ENCODE assay signal across 1 cellular context in the genomic region with DNA sequence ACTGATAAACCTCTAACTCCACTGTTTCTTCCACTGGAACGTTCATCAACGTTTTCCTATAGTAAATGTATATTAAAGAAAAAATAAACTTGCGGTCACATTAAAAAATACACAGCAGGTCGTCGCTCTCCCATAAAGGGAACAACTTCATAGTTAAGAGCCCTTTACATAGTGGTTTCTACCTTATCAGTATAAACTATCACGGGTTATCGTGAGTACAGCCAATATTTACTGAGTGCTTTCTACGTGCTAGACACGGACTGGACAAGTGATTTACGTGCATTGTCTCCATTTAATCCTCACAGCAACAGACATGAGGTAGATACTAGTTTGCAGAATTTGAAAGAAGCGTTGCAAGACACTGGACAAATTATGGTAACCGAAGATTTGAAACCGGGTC.
TF ChIP-seq lines count a peak whose summit lies in the region.

No MANE protein-coding gene starts in this region.

TF ChIP-seq in WTC11, 78 proteins besides CTCF, POLR2A, EP300 and RAD21 (continued from another document):
- TF ChIP-seq, protein P1, sequence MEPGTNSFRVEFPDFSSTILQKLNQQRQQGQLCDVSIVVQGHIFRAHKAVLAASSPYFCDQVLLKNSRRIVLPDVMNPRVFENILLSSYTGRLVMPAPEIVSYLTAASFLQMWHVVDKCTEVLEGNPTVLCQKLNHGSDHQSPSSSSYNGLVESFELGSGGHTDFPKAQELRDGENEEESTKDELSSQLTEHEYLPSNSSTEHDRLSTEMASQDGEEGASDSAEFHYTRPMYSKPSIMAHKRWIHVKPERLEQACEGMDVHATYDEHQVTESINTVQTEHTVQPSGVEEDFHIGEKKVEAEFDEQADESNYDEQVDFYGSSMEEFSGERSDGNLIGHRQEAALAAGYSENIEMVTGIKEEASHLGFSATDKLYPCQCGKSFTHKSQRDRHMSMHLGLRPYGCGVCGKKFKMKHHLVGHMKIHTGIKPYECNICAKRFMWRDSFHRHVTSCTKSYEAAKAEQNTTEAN (CRISPR knock-in tag; IDR thresholded peaks at IDR 0.05), result no peak
TF ChIP-seq in WTC11: peak in this region for 0.
